8 cellular contexts compared by ENCODE assay signal in the genomic region with DNA sequence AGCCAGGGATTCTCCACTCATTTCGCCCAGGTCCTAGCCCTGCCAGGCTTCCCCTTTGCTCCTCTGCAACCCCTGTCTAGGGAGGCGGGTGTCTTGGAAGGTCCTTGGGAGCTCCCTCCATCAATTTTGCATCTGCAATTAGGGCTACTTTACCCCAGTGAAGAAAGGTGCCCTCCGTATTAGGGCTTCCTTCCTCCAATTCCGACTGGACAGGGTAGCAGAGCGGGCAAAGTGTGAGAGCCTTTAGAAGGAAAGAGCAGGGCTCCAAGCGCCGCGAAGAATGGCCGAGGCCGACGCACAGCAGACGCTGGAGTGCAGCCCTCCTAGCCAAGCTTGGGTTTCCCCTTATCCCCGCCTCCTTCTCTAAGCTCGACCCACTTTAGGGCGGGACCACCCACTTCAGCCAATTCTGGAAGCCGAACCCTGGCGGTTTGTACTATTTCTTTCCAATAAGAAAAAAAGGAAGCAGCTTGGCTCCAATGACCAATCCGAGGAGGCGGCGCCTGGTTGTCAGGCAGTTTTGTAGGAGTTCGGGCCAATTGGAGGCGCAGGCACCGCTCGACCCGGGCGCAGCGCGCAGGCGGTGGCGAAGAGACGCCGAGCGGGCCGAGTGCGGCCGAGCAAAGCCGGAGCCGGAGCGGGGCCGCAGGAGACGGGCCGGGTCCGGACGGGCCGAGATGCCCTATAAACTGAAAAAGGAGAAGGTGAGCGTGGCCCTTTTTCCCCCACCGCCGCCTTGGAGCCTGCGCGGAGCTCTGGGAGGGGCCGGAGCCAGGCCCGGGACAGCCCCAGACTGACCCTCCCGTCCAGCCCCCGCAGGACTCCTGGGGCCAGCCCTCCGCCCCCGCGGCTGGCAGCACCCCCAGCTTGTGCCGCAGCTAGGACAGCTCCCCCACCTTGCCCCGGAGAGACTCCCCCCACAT. TPM values are rescaled to one million over a fixed set of nuclear protein-coding genes. Genes with fewer than 3 reads are reported as not detected.
A peak's percentile ranks its signal among the peaks of the same experiment; 100 is the strongest.
DNase-seq lines count a peak whose midpoint lies in the region; TF ChIP-seq lines count a peak whose summit lies in the region.

TSS of gene PPP2R5D (plus strand) at position 570 of the 923 bp plus-strand sequence. CDS start at position 678, 108 bp downstream.

- H3K4me3 ChIP-seq in effector memory CD4-positive, alpha-beta T cell (ENCODE audit: insufficient read depth, low read depth, low read length, poor library complexity, severe bottlenecking), result peak within 1 kb of the TSS; percentile 95

- H3K4me1 ChIP-seq in effector memory CD4-positive, alpha-beta T cell (ENCODE audit: control insufficient read depth, insufficient read depth, low read length, poor library complexity, severe bottlenecking), result peaks cover 44% of the 10 kb centered on the region

- no peaks in the 10 kb centered on the region for H3K9me3 ChIP-seq in effector memory CD4-positive, alpha-beta T cell (ENCODE audit: control insufficient read depth, low read length)

- no peaks in the 10 kb centered on the region for H3K27me3 ChIP-seq in effector memory CD4-positive, alpha-beta T cell (replicated peaks; ENCODE audit: control insufficient read depth, insufficient read depth, low read length, poor library complexity, severe bottlenecking)

- H3K27ac ChIP-seq in effector memory CD4-positive, alpha-beta T cell (ENCODE audit: insufficient read depth, low read length, poor library complexity, severe bottlenecking), result peak within 1 kb of the TSS; percentile 87

- CTCF ChIA-PET in activated CD8-positive, alpha-beta memory T cell treated with anti-CD3 and anti-CD28 coated beads for 36 hours (lab: Charles Lee), result interaction anchor here (0.6 to 1.4 kb wide), 4 partner anchors 32 to 497 kb away, joined by 3 to 5 read pairs (median 3); no protein-coding TSS in a partner anchor

- DNase-seq in CMK (ENCODE audit: low read depth), result peak; percentile 88
- DNase-seq in GM20000 (ENCODE audit: low spot score), result peak; percentile 97
- peak; percentile 99 for DNase-seq in HT-29 (ENCODE audit: low spot score)
- peak; percentile 99 for DNase-seq in NOMO-1 (lab: John Stamatoyannopoulos, UW; ENCODE audit: unreplicated experiment in 2 of 2)
- DNase-seq in effector memory CD4-positive, alpha-beta T cell, result peak; percentile 92 to 97 (median 97)
- DNase-seq in lung microvascular endothelial cell (ENCODE audit: low read depth in 2 of 2), result peak; percentile 98 to 99
- peak; percentile 91 to 96 (median 91) for DNase-seq in stimulated activated CD4-positive, alpha-beta T cell treated with anti-CD3 and anti-CD28 coated beads, TNF-alpha, amount 100 ng/mL, for 48 hours (ENCODE audit: low read depth in 3 of 3)

- H3K36me3 ChIP-seq in effector memory CD4-positive, alpha-beta T cell (ENCODE audit: control insufficient read depth, insufficient read depth, low read length), result peaks cover 8% of the 10 kb centered on the region

- no peak for TF ChIP-seq CTCF in GM20000 (IDR thresholded peaks at IDR 0.05; ENCODE audit: extremely low read depth, missing control alignments)

- POLR2A ChIA-PET in activated CD8-positive, alpha-beta memory T cell treated with anti-CD3 and anti-CD28 coated beads for 36 hours (lab: Charles Lee), result interaction anchor here (0.6 to 2.3 kb wide), 11 partner anchors 9 to 198 kb away, joined by 3 to 14 read pairs (median 4); partner anchors contain the start of genes CNPY3, CUL9, KLC4 and KLHDC3

RNA-seq across cellular contexts. Expression of gene PPP2R5D, which starts in this region (rescaled TPM):
- 48.1 and 53.4 TPM in 2 replicates for total RNA-seq in HT-29 (2014; rRNA removed; shearing (Covaris generic))
- total RNA-seq in activated CD8-positive, alpha-beta memory T cell treated with anti-CD3 and anti-CD28 coated beads for 36 hours, result 10 to 100 TPM; 50.3 to 52.1 TPM
- 19.2 and 22.0 TPM in 2 replicates for total RNA-seq in lung microvascular endothelial cell

Comparison
In these comparisons a context has a peak if more than half of its experiments do, and no peak if none do; other contexts are left out.
1. Peak in every context shown above with its lines: DNase-seq, H3K4me3 ChIP-seq and H3K27ac ChIP-seq.